ENCODE assay signal across 8 cellular contexts in genomic region chr6:24695635-24696034, GRCh38. TPM values are rescaled to one million over a fixed set of nuclear protein-coding genes. Genes with fewer than 3 reads are reported as not detected.
DNase-seq lines count a peak whose midpoint lies in the region; ATAC-seq and TF ChIP-seq lines count a peak whose summit lies in the region.
"Not testable (repeated sequence)": the region's sequence is repeated elsewhere in the genome, so short reads cannot be mapped to it uniquely, and the experiment has no call there.

No MANE protein-coding gene starts in this region.

- peaks cover 8 to 26% (median 21%) of the 10 kb centered on the region in 7 donors for H3K4me1 Mint-ChIP-seq in naive thymus-derived CD4-positive, alpha-beta T cell

- H3K4me3 Mint-ChIP-seq in naive thymus-derived CD4-positive, alpha-beta T cell = not testable (repeated sequence)

- H3K9me3 Mint-ChIP-seq in naive thymus-derived CD4-positive, alpha-beta T cell = not testable (repeated sequence)

- peak overlapping the region in 7 of 9 donors; percentile 18 to 90 (median 49) for H3K27ac Mint-ChIP-seq in naive thymus-derived CD4-positive, alpha-beta T cell

- H3K27me3 Mint-ChIP-seq in naive thymus-derived CD4-positive, alpha-beta T cell = not testable (repeated sequence)

- DNase-seq in DMS53 (lab: John Stamatoyannopoulos, UW) (peak; percentile 81), HCEC 1CT (peak; percentile 32), NB4 (ENCODE audit: low read depth) (peak; percentile 50), fibroblast of peridontal ligament (ENCODE audit: extremely low read depth) (peak; percentile 58), superior temporal gyrus (ENCODE audit: extremely low spot score) (peak; percentile 78)
- not testable (repeated sequence) for DNase-seq in RWPE2 (ENCODE audit: low spot score)
- DNase-seq in activated effector memory CD4-positive, alpha-beta T cell treated with anti-CD3 and anti-CD28 coated beads, Interleukin-2, amount 50 U/mL, for 16 hours = peak; percentile 74
- peak in 7 of 9 donors; percentile 32 to 66 (median 55) for DNase-seq in naive thymus-derived CD4-positive, alpha-beta T cell

- H3K36me3 Mint-ChIP-seq in naive thymus-derived CD4-positive, alpha-beta T cell = not testable (repeated sequence)

- not testable (repeated sequence) for H3K27ac ChIP-seq in RWPE2 (ENCODE audit: poor library complexity, severe bottlenecking); naive thymus-derived CD4-positive, alpha-beta T cell (ENCODE audit: low read depth, low read length)

- peak; percentile 82 for ATAC-seq in RWPE2 (ENCODE audit: low read depth)
- ATAC-seq in naive thymus-derived CD4-positive, alpha-beta T cell = peak; percentile 88

- not testable (repeated sequence) for H3K9me3 ChIP-seq in RWPE2 (ENCODE audit: severe bottlenecking); naive thymus-derived CD4-positive, alpha-beta T cell (ENCODE audit: control insufficient read depth in 2 of 3, low read length in 3 of 3)

- intact Hi-C loops in naive thymus-derived CD4-positive, alpha-beta T cell (cut with micrococcal nuclease) = loop anchor here (1.0 to 10.0 kb wide), 11 partner anchors 71 to 412 kb away; no protein-coding TSS in a partner anchor

- not testable (repeated sequence) for H3K27me3 ChIP-seq in RWPE2 (ENCODE audit: insufficient read depth, poor library complexity, severe bottlenecking); naive thymus-derived CD4-positive, alpha-beta T cell (ENCODE audit: control insufficient read depth in 2 of 2, insufficient read depth in 2 of 2, low read length in 2 of 2)

- CTCF ChIA-PET in naive thymus-derived CD4-positive, alpha-beta T cell (lab: Charles Lee) = interaction anchor here (2.2 to 2.9 kb wide), 3 partner anchors 111 to 116 kb away, joined by 9 to 14 read pairs (median 10); no protein-coding TSS in a partner anchor

- TF ChIP-seq POLR2A in NB4 (IDR thresholded peaks at IDR 0.05; ENCODE audit: extremely low read depth, insufficient read length) = not testable (repeated sequence)

- POLR2A ChIA-PET in naive thymus-derived CD4-positive, alpha-beta T cell (lab: Charles Lee) = not testable (repeated sequence)

- H3K36me3 ChIP-seq in RWPE2 (ENCODE audit: low read depth) = peaks cover 17% of the 10 kb centered on the region
- not testable (repeated sequence) for H3K36me3 ChIP-seq in naive thymus-derived CD4-positive, alpha-beta T cell (ENCODE audit: control insufficient read depth in 2 of 3, insufficient read depth in 3 of 3, low read length in 3 of 3)

- not testable (repeated sequence) for TF ChIP-seq CTCF in NB4 (IDR thresholded peaks at IDR 0.05; ENCODE audit: low read depth, low read length)
- peak; percentile 64 for TF ChIP-seq CTCF in RWPE2 (IDR thresholded peaks at IDR 0.05; ENCODE audit: poor library complexity, severe bottlenecking)

- H3K4me3 ChIP-seq in NB4 (ENCODE audit: low read depth, low read length); RWPE2 (ENCODE audit: severe bottlenecking); naive thymus-derived CD4-positive, alpha-beta T cell (ENCODE audit: low read length): not testable (repeated sequence)

- H3K4me1 ChIP-seq in RWPE2 (ENCODE audit: insufficient read depth, poor library complexity, severe bottlenecking); naive thymus-derived CD4-positive, alpha-beta T cell (ENCODE audit: control insufficient read depth in 2 of 2, insufficient read depth in 2 of 2, low read length in 2 of 2): not testable (repeated sequence)

RNA-seq across cellular contexts. Expression of gene C6orf62, which starts 23.3 kb away (rescaled TPM):
- 100 to 1,000 TPM; 115 to 162 (median 135) TPM for total RNA-seq in naive thymus-derived CD4-positive, alpha-beta T cell
- polyA plus RNA-seq in naive thymus-derived CD4-positive, alpha-beta T cell = 100 to 1,000 TPM; 102 to 130 TPM

RNA-seq across cellular contexts. Expression of gene ACOT13, which starts 28.8 kb away (rescaled TPM):
- 10 to 100 TPM in 3 of 5 experiments, 1 to 10 TPM in 2; 4.0 to 20.0 (median 12.5) TPM for total RNA-seq in naive thymus-derived CD4-positive, alpha-beta T cell
- 10 to 100 TPM; 12.9 to 13.5 TPM for polyA plus RNA-seq in naive thymus-derived CD4-positive, alpha-beta T cell

RNA-seq across cellular contexts. Expression of gene TDP2, which starts 28.9 kb away (rescaled TPM):
- total RNA-seq in naive thymus-derived CD4-positive, alpha-beta T cell = 10 to 100 TPM; 38.6 to 69.7 (median 48.2) TPM
- 10 to 100 TPM; 36.8 to 50.3 TPM for polyA plus RNA-seq in naive thymus-derived CD4-positive, alpha-beta T cell

RNA-seq across cellular contexts. Expression of gene KIAA0319, which starts 49.6 kb away (rescaled TPM):
- total RNA-seq in naive thymus-derived CD4-positive, alpha-beta T cell = under 1 TPM in 1 of 5 experiments, not detected in 4; 0.05 TPM
- polyA plus RNA-seq in naive thymus-derived CD4-positive, alpha-beta T cell = under 1 TPM in 1 of 2 donors, not detected in 1; 0.03 TPM
